27 cellular contexts compared by ENCODE assay signal in the genomic region with DNA sequence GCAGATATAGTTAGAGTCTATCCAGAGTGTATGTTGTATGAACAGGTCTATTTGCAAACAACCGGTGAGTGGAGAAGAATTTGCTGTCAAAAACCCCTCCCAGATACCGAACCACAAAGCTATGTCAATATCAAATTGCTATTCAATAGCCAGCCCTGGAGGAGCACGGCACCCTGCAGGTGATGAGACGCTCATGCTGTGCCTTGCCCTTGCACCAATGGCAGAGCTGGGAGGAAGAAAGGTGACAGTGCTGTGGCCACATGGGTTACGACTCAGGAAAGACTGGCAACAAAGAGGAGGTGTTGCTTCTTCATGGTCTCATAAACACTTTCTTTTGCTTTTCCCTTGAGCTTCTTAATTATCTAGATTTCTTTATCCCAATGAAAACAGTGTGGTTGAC.
DNase-seq lines count a peak whose midpoint lies in the region; ATAC-seq lines count a peak whose summit lies in the region.
"Had no signal": no experiment of that assay in that cellular context is flagged by ENCODE, and none has a peak within 500 bp of the region (broad histone marks: within the 10 kb centered on the region; RNA-seq: fewer than 3 reads in every experiment).

No MANE protein-coding gene starts in this region.

- ATAC-seq in GM18861 (IDR thresholded peaks at IDR 0.05; ENCODE audit: unreplicated experiment) = no peak
- ATAC-seq: activated T-cell treated with anti-CD3 and anti-CD28 coated beads, Interleukin-2, amount 50 U/mL, for 72 hours; left lobe of liver; SK-N-SH treated with all-trans-retinoic acid at 6 μM for 48 hours; stimulated activated naive B cell treated with anti-CD40 and anti-IgM and Interleukin-4, amounts not matched to agents 10 μg/mL and 1 μg/mL and 100 μg/mL, for 72 hours; T-helper 17 cell had no signal

- DNase-seq in NCI-H1436 (lab: John Stamatoyannopoulos, UW) (peak; percentile 10), NCI-H1436 treated with DMSO at 0.1 percent for 48 hours (lab: John Stamatoyannopoulos, UW) (no peak), NCI-H146 (lab: John Stamatoyannopoulos, UW) (peak; percentile 90), NCI-H69 (lab: John Stamatoyannopoulos, UW) (peak; percentile 91), iPS-NIHi7 (ENCODE audit: extremely low spot score) (peak; percentile 57), GM03348 (ENCODE audit: low spot score) (no peak)
- no peak for DNase-seq in activated naive CD4-positive, alpha-beta T cell treated with anti-CD3 and anti-CD28 coated beads, Interleukin-2, amount 50 U/mL, for 16 hours
- DNase-seq: 8988T; activated CD4-positive, alpha-beta T cell treated with anti-CD3 and anti-CD28 coated beads, Interleukin-2, amount 50 U/mL, for 4 hours; activated naive CD4-positive, alpha-beta T cell; activated T-cell treated with anti-CD3 and anti-CD28 coated beads, Interleukin-2, amount 50 U/mL, for 72 hours; C1 segment of cervical spinal cord; caudate nucleus; DND-41; effector CD8-positive, alpha-beta T cell; GF-D8; MM.1S; NCI-H1694; NCI-H446; nephron progenitor cell; ovary; PC-9; stimulated activated naive B cell treated with anti-CD40 and anti-IgM and Interleukin-4, amounts not matched to agents 10 μg/mL and 1 μg/mL and 100 μg/mL, for 72 hours; T-helper 17 cell had no signal

Comparison
In these comparisons a context has a peak if more than half of its experiments do, and no peak if none do; other contexts are left out.
1. DNase-seq: peak in NCI-H1436 (single experiment), NCI-H146 (single experiment), NCI-H69 (single experiment) and iPS-NIHi7 (single experiment); none in NCI-H1436 treated with DMSO at 0.1 percent for 48 hours (single experiment), GM03348 (single experiment) and activated naive CD4-positive, alpha-beta T cell treated with anti-CD3 and anti-CD28 coated beads, Interleukin-2, amount 50 U/mL, for 16 hours (single experiment).